13 cellular contexts compared by ENCODE assay signal in the genomic region with DNA sequence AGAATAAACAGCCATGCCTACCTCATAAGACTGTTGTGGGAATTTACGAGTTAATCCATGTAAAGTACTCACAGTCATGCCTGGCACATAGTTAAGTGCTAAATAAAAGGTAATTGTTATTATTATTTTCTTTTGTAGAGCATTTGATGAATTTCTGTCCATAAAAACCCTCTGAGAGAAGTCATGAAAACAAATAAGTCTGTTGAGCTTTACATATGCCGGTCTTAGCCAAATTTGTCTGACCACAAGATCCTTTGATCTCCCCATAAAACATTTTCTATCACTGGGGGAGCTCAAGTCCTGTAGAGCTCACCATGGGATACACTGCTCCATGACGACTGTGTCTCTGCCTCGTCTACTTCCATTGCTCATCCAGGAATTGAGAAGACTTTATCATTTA.
"Had no signal": no experiment of that assay in that cellular context is flagged by ENCODE, and none has a peak within 500 bp of the region (broad histone marks: within the 10 kb centered on the region; RNA-seq: fewer than 3 reads in every experiment).

No MANE protein-coding gene starts in this region.

- ATAC-seq: natural killer cell treated with Interleukin-12 subunit alpha and Interleukin-12 subunit beta and Interleukin-15 and Interleukin-18, amount 100 ng/mL, for 72 hours; SK-N-SH treated with all-trans-retinoic acid at 6 μM for 48 hours; stimulated activated naive CD8-positive, alpha-beta T cell treated with anti-CD3 and anti-CD28 coated beads, Interleukin-15, amount 100 ng/mL, for 72 hours; T-helper 17 cell had no signal

- H3K27me3 ChIP-seq: esophagus muscularis mucosa, sigmoid colon, thyroid gland had no signal

- DNase-seq: activated CD4-positive, alpha-beta T cell treated with anti-CD3 and anti-CD28 coated beads, Interleukin-2, amount 50 U/mL, for 1 hour; activated naive CD4-positive, alpha-beta T cell treated with anti-CD3 and anti-CD28 coated beads, Interleukin-2, amount 10 ng/mL, durations not matched to agents 7 days and 5 days; foreskin fibroblast; occipital lobe; sigmoid colon; stimulated activated CD4-positive, alpha-beta T cell treated with anti-CD3 and anti-CD28 coated beads, Interleukin-4, amount 100 ng/mL, for 4 hours; stimulated activated naive CD8-positive, alpha-beta T cell treated with anti-CD3 and anti-CD28 coated beads, Interleukin-15, amount 100 ng/mL, for 72 hours; T-helper 17 cell; thyroid gland had no signal

- H3K27ac Mint-ChIP-seq: activated naive CD4-positive, alpha-beta T cell treated with anti-CD3 and anti-CD28 coated beads, Interleukin-2, amount 10 ng/mL, durations not matched to agents 7 days and 5 days; activated T-helper 2 cell treated with anti-CD3 and anti-CD28 coated beads, Interferon-gamma antibody, Interleukin-2, Interleukin-4, amounts not matched to agents 10 μg/mL and 5 μg/mL and 100 μg/mL, durations not matched to agents 14 hours and 24 hours and 36 hours; natural killer cell treated with Interleukin-12 subunit alpha and Interleukin-12 subunit beta and Interleukin-15 and Interleukin-18, amount 100 ng/mL, for 72 hours; stimulated activated naive CD8-positive, alpha-beta T cell treated with anti-CD3 and anti-CD28 coated beads, Interleukin-15, amount 100 ng/mL, for 72 hours; T-helper 17 cell had no signal

- H3K27me3 Mint-ChIP-seq: activated naive CD4-positive, alpha-beta T cell treated with anti-CD3 and anti-CD28 coated beads, Interleukin-2, amount 10 ng/mL, durations not matched to agents 7 days and 5 days; natural killer cell treated with Interleukin-12 subunit alpha and Interleukin-12 subunit beta and Interleukin-15 and Interleukin-18, amount 100 ng/mL, for 72 hours; stimulated activated naive CD8-positive, alpha-beta T cell treated with anti-CD3 and anti-CD28 coated beads, Interleukin-15, amount 100 ng/mL, for 72 hours; T-helper 17 cell had no signal

- H3K4me1 Mint-ChIP-seq: activated naive CD4-positive, alpha-beta T cell treated with anti-CD3 and anti-CD28 coated beads, Interleukin-2, amount 10 ng/mL, durations not matched to agents 7 days and 5 days; stimulated activated naive CD8-positive, alpha-beta T cell treated with anti-CD3 and anti-CD28 coated beads, Interleukin-15, amount 100 ng/mL, for 72 hours; T-helper 17 cell had no signal

- H3K9me3 ChIP-seq: esophagus muscularis mucosa, sigmoid colon, thyroid gland had no signal

- H3K4me3 ChIP-seq: esophagus muscularis mucosa, sigmoid colon, thyroid gland had no signal

- H3K27ac ChIP-seq: esophagus muscularis mucosa, sigmoid colon, thyroid gland had no signal

- H3K9me3 Mint-ChIP-seq: activated T-helper 2 cell treated with anti-CD3 and anti-CD28 coated beads, Interferon-gamma antibody, Interleukin-2, Interleukin-4, amounts not matched to agents 10 μg/mL and 5 μg/mL and 100 μg/mL, durations not matched to agents 14 hours and 24 hours and 36 hours; stimulated activated naive CD8-positive, alpha-beta T cell treated with anti-CD3 and anti-CD28 coated beads, Interleukin-15, amount 100 ng/mL, for 72 hours had no signal

- H3K36me3 Mint-ChIP-seq: activated naive CD4-positive, alpha-beta T cell treated with anti-CD3 and anti-CD28 coated beads, Interleukin-2, amount 10 ng/mL, durations not matched to agents 7 days and 5 days; natural killer cell treated with Interleukin-12 subunit alpha and Interleukin-12 subunit beta and Interleukin-15 and Interleukin-18, amount 100 ng/mL, for 72 hours had no signal

- H3K4me3 Mint-ChIP-seq: activated naive CD4-positive, alpha-beta T cell treated with anti-CD3 and anti-CD28 coated beads, Interleukin-2, amount 10 ng/mL, durations not matched to agents 7 days and 5 days; natural killer cell treated with Interleukin-12 subunit alpha and Interleukin-12 subunit beta and Interleukin-15 and Interleukin-18, amount 100 ng/mL, for 72 hours; stimulated activated naive CD8-positive, alpha-beta T cell treated with anti-CD3 and anti-CD28 coated beads, Interleukin-15, amount 100 ng/mL, for 72 hours; T-helper 17 cell had no signal

- H3K36me3 ChIP-seq: esophagus muscularis mucosa, sigmoid colon, thyroid gland had no signal
